ENCODE assay signal across 20 cellular contexts in the genomic region with DNA sequence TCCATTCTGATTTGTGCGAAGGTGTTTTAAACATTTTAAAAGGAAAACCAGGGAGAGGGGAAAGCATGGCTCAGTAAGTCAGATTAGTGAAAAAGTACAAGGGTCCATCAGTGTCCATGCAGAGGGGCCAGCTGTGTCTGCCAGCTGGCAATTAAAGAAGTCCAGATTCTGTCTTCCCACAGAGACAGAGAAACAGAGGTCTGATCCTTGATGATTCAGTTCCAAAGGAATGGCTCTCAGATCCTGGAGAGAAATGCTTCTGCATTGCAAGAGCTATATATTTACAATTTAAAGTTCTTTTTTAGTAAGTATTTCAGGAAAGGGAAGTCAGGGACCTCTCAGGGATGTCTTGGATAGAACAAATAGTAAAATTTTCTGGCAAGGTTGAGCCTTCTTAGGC. TPM values are rescaled to one million over a fixed set of nuclear protein-coding genes. Genes with fewer than 3 reads are reported as not detected.
A peak's percentile ranks its signal among the peaks of the same experiment; 100 is the strongest.
DNase-seq lines count a peak whose midpoint lies in the region; ATAC-seq and TF ChIP-seq lines count a peak whose summit lies in the region.
"Had no signal": no experiment of that assay in that cellular context is flagged by ENCODE, and none has a peak within 500 bp of the region (broad histone marks: within the 10 kb centered on the region; RNA-seq: fewer than 3 reads in every experiment).

No MANE protein-coding gene starts in this region.

- H3K4ac ChIP-seq in mesendoderm (ENCODE audit: low read depth, low read length) = no peak overlapping the region

- no peak for TF ChIP-seq POLR2A in ovary (IDR thresholded peaks at IDR 0.05)

- intact Hi-C loops in ovary (cut with DNase I) = no loop called here

- no peak overlapping the region for H2BK5ac ChIP-seq in mesendoderm (ENCODE audit: low read length)

- H2AK5ac ChIP-seq in mesendoderm (ENCODE audit: low read length) = no peak overlapping the region

- H3K36me3 ChIP-seq in mesendoderm (ENCODE audit: control insufficient read depth, insufficient read depth, low read length) = no peaks in the 10 kb centered on the region
- no peaks in the 10 kb centered on the region for H3K36me3 ChIP-seq in ovary
- H3K36me3 ChIP-seq: prostate gland had no signal

- H4K5ac ChIP-seq in mesendoderm (ENCODE audit: low read length) = no peak overlapping the region

- H3K23ac ChIP-seq in mesendoderm (ENCODE audit: low read length) = no peak overlapping the region

- no peak overlapping the region for H3K27ac ChIP-seq in mesendoderm (ENCODE audit: low read depth, low read length)
- H3K27ac ChIP-seq in ovary = no peak overlapping the region
- H3K27ac ChIP-seq: prostate gland had no signal

- no peak overlapping the region for H3K18ac ChIP-seq in mesendoderm (ENCODE audit: low read length)

- no peaks in the 10 kb centered on the region for H3K9me3 ChIP-seq in ovary
- H3K9me3 ChIP-seq: prostate gland had no signal

- H3K4me1 ChIP-seq in mesendoderm (ENCODE audit: control insufficient read depth, low read depth, low read length) (peaks cover 4% of the 10 kb centered on the region), ovary (ENCODE audit: insufficient read depth) (no peaks in the 10 kb centered on the region)
- H3K4me1 ChIP-seq: prostate gland had no signal

- TF ChIP-seq CTCF in epithelial cell of esophagus (IDR thresholded peaks at IDR 0.05; ENCODE audit: insufficient read depth, low read depth, low read length, missing control alignments) = no peak
- no peak for TF ChIP-seq CTCF in ovary (IDR thresholded peaks at IDR 0.05)

- H3K4me3 ChIP-seq in epithelial cell of esophagus (ENCODE audit: low read length) (no peak overlapping the region), mesendoderm (ENCODE audit: low read length) (no peak overlapping the region), ovary (no peak overlapping the region)
- H3K4me3 ChIP-seq: prostate gland had no signal

- no peaks in the 10 kb centered on the region for H3K79me2 ChIP-seq in mesendoderm (ENCODE audit: control insufficient read depth, insufficient read depth, low read length)

- no peak for TF ChIP-seq EP300 in ovary (IDR thresholded peaks at IDR 0.05)

- H3K79me1 ChIP-seq in mesendoderm (ENCODE audit: low read length) = no peaks in the 10 kb centered on the region

- DNase-seq in AG08395 (ENCODE audit: low spot score) (peak; percentile 67), LHCN-M2 (ENCODE audit: low read depth) (peak; percentile 68), epithelial cell of esophagus (ENCODE audit: low read depth) (peak; percentile 42), mesendoderm (peak; percentile 13), NCI-H1092 (lab: John Stamatoyannopoulos, UW) (no peak), ovary (no peak), KBM-7 (no peak)
- DNase-seq: activated B cell treated with CpG ODN at 0.5 μM for 24 hours; activated CD8-positive, alpha-beta memory T cell treated with anti-CD3 and anti-CD28 coated beads for 24 hours; dermis blood vessel endothelial cell; GOT3; left ventricle myocardium superior; naive B cell; NCI-H1694; NCI-H446; stimulated activated naive B cell treated with anti-CD40 and anti-IgM and Interleukin-4, amounts not matched to agents 10 μg/mL and 1 μg/mL and 100 μg/mL, for 72 hours had no signal

- no peak overlapping the region for H2BK120ac ChIP-seq in mesendoderm (ENCODE audit: low read depth, low read length)

- no peak overlapping the region for H4K8ac ChIP-seq in mesendoderm (ENCODE audit: low read depth, low read length)

- H3K27me3 ChIP-seq in mesendoderm (ENCODE audit: insufficient read depth, low read length, poor library complexity) (no peaks in the 10 kb centered on the region), ovary (no peaks in the 10 kb centered on the region)

- H3K4me2 ChIP-seq in mesendoderm (ENCODE audit: low read length) = no peak overlapping the region

- H3K56ac ChIP-seq in mesendoderm (ENCODE audit: low read length) = no peak overlapping the region

- WGBS in mesendoderm (ENCODE audit: extremely low coverage, insufficient coverage, low lambda C conversion rate) = no CpG with 5 or more reads among the region's 1 CpG
- WGBS in ovary, 3 donors = 81 to 88% (median 83%) methylated on average over 1 of the region's 1 CpG

- ATAC-seq in GM21619 (IDR thresholded peaks at IDR 0.05; ENCODE audit: unreplicated experiment) = no peak
- ATAC-seq: esophagus mucosa; left ventricle myocardium superior; Right ventricle myocardium inferior; stimulated activated naive B cell treated with anti-CD40 and anti-IgM and Interleukin-4, amounts not matched to agents 10 μg/mL and 1 μg/mL and 100 μg/mL, for 72 hours had no signal

- no peak overlapping the region for H2BK15ac ChIP-seq in mesendoderm (replicated peaks; ENCODE audit: low read depth)

- no peak overlapping the region for H3K9ac ChIP-seq in mesendoderm (ENCODE audit: low read length)

- in situ Hi-C loops in KBM-7 (cut with MboI; ENCODE audit: low pct_unique_long_range_greater_than_20kb, low sequenced_read_pairs) = no loop called here

RNA-seq across cellular contexts. Expression of a gene that starts 56.2 kb away (rescaled TPM):
- 3.0 and 6.5 TPM in 2 replicates for total RNA-seq in LHCN-M2 (2014; rRNA removed)
- 1.5 TPM for polyA plus RNA-seq in LHCN-M2 (2012)
- polyA plus RNA-seq in mesendoderm (2013, experiment 1 of 2) = not detected
- polyA plus RNA-seq in mesendoderm (2013, experiment 2 of 2) = not detected
- 1 to 10 TPM in 2 of 7 donors, under 1 TPM in 1, not detected in 4; 0.59 to 4.5 (median 1.9) TPM for total RNA-seq in ovary
- polyA plus RNA-seq in ovary = under 1 TPM; 0.12 to 0.20 TPM
- total RNA-seq: activated B cell treated with CpG ODN at 0.5 μM for 24 hours, left ventricle myocardium superior, Right ventricle myocardium inferior had no signal

Comparison
In these comparisons a context has a peak if more than half of its experiments do, and no peak if none do; other contexts are left out.
1. DNase-seq: peak in AG08395 (single experiment), LHCN-M2 (single experiment), epithelial cell of esophagus (single experiment) and mesendoderm (single experiment); none in NCI-H1092 (single experiment), ovary (0 of 5) and KBM-7 (single experiment).